In the genomic region with DNA sequence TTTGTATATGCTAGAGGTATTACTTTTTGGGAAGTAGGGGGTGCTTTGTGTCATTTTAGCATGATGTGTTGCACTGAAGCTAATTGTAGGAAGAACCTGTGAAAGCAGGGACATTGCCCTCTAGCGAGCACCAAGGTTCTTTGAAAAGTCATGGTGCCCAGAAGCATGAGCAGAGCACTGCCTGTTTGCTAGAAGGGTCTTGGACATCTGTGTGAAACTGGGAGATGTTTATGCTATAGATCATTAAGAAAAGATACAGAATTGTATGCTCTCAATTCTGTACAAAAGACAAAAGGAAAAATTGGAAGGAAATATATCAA, we compare ENCODE assay signal across 1 cellular context.
TF ChIP-seq lines count a peak whose summit lies in the region.

No MANE protein-coding gene starts in this region.

TF ChIP-seq in HCT116, 20 proteins besides CTCF, POLR2A, EP300 and RAD21 (continued from another document):
- TF ChIP-seq, protein P1, sequence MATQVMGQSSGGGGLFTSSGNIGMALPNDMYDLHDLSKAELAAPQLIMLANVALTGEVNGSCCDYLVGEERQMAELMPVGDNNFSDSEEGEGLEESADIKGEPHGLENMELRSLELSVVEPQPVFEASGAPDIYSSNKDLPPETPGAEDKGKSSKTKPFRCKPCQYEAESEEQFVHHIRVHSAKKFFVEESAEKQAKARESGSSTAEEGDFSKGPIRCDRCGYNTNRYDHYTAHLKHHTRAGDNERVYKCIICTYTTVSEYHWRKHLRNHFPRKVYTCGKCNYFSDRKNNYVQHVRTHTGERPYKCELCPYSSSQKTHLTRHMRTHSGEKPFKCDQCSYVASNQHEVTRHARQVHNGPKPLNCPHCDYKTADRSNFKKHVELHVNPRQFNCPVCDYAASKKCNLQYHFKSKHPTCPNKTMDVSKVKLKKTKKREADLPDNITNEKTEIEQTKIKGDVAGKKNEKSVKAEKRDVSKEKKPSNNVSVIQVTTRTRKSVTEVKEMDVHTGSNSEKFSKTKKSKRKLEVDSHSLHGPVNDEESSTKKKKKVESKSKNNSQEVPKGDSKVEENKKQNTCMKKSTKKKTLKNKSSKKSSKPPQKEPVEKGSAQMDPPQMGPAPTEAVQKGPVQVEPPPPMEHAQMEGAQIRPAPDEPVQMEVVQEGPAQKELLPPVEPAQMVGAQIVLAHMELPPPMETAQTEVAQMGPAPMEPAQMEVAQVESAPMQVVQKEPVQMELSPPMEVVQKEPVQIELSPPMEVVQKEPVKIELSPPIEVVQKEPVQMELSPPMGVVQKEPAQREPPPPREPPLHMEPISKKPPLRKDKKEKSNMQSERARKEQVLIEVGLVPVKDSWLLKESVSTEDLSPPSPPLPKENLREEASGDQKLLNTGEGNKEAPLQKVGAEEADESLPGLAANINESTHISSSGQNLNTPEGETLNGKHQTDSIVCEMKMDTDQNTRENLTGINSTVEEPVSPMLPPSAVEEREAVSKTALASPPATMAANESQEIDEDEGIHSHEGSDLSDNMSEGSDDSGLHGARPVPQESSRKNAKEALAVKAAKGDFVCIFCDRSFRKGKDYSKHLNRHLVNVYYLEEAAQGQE (IDR thresholded peaks at IDR 0.05; ENCODE audit: low read depth) = no peak
